In genomic region chr5:35856186-35857003, GRCh38 we compare ENCODE assay signal across 8 cellular contexts. TPM values are rescaled to one million over a fixed set of nuclear protein-coding genes. Genes with fewer than 3 reads are reported as not detected.
A peak's percentile ranks its signal among the peaks of the same experiment; 100 is the strongest.
DNase-seq lines count a peak whose midpoint lies in the region; FAIRE-seq and TF ChIP-seq lines count a peak whose summit lies in the region.

A gene with protein sequence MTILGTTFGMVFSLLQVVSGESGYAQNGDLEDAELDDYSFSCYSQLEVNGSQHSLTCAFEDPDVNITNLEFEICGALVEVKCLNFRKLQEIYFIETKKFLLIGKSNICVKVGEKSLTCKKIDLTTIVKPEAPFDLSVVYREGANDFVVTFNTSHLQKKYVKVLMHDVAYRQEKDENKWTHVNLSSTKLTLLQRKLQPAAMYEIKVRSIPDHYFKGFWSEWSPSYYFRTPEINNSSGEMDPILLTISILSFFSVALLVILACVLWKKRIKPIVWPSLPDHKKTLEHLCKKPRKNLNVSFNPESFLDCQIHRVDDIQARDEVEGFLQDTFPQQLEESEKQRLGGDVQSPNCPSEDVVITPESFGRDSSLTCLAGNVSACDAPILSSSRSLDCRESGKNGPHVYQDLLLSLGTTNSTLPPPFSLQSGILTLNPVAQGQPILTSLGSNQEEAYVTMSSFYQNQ (plus strand): TSS chr5:35856891. CDS start chr5:35856978, 87 bp downstream.

- H3K9me3 ChIP-seq in GM23248 (ENCODE audit: low read depth) = no peaks in the 10 kb centered on the region
- H3K9me3 ChIP-seq in smooth muscle cell (replicated peaks; ENCODE audit: low read depth) = no peaks in the 10 kb centered on the region
- no peaks in the 10 kb centered on the region for H3K9me3 ChIP-seq in kidney (ENCODE audit: control insufficient read depth in 1 of 2, low read length in 2 of 2)

- peak within 1 kb of the TSS; percentile 55 for H3K4me3 ChIP-seq in GM23248
- no peak within 1 kb of the TSS for H3K4me3 ChIP-seq in bronchial epithelial cell (ENCODE audit: low read depth, low read length)
- H3K4me3 ChIP-seq in smooth muscle cell = peak within 1 kb of the TSS; percentile 11
- H3K4me3 ChIP-seq in kidney (ENCODE audit: low read length in 2 of 2) = no peak within 1 kb of the TSS

- H3K27ac ChIP-seq in GM23248 = peak within 1 kb of the TSS; percentile 54
- peak within 1 kb of the TSS; percentile 88 for H3K27ac ChIP-seq in smooth muscle cell (ENCODE audit: low read depth)
- no peak within 1 kb of the TSS for H3K27ac ChIP-seq in kidney (ENCODE audit: low read depth in 2 of 2, low read length in 2 of 2)

- no peaks in the 10 kb centered on the region for H3K27me3 ChIP-seq in GM23248 (replicated peaks; ENCODE audit: insufficient read depth)
- no peaks in the 10 kb centered on the region for H3K27me3 ChIP-seq in bronchial epithelial cell (ENCODE audit: control insufficient read depth, insufficient read depth, low read length)
- no peaks in the 10 kb centered on the region for H3K27me3 ChIP-seq in smooth muscle cell (ENCODE audit: low read depth)

- in situ Hi-C loops in GM23248 (cut with MboI) = no loop called here

- DNase-seq in GM23248 (peak; percentile 39), NOMO-1 (lab: John Stamatoyannopoulos, UW; ENCODE audit: unreplicated experiment in 2 of 2) (peak; percentile 86 to 93), bronchial epithelial cell (ENCODE audit: low read depth) (peak; percentile 56), smooth muscle cell (lab: John Stamatoyannopoulos, UW; ENCODE audit: unreplicated experiment) (no peak), hepatic stellate cell (ENCODE audit: low spot score) (no peak), kidney (no peak), hippocampal formation (lab: John Stamatoyannopoulos, UW) (no peak), anterior cingulate cortex (lab: John Stamatoyannopoulos, UW) (no peak)

- H4K20me1 ChIP-seq in GM23248 (ENCODE audit: insufficient read depth) = no peaks in the 10 kb centered on the region
- H4K20me1 ChIP-seq in smooth muscle cell (ENCODE audit: low read depth) = no peaks in the 10 kb centered on the region

- H3K4me1 ChIP-seq in GM23248 (ENCODE audit: insufficient read depth) (peaks cover 74% of the 10 kb centered on the region), smooth muscle cell (ENCODE audit: low read depth) (peaks cover 31% of the 10 kb centered on the region), kidney (ENCODE audit: control insufficient read depth in 1 of 2, insufficient read depth in 1 of 2, low read depth in 1 of 2, low read length in 2 of 2) (peaks cover 0 to 2% of the 10 kb centered on the region in 2 donors)

- H3K9ac ChIP-seq in GM23248 = peak within 1 kb of the TSS; percentile 39
- H3K9ac ChIP-seq in smooth muscle cell (ENCODE audit: low read depth) = peak within 1 kb of the TSS; percentile 75
- no peak within 1 kb of the TSS for H3K9ac ChIP-seq in kidney (ENCODE audit: low read length in 2 of 2)

- H3K4me2 ChIP-seq in GM23248 (ENCODE audit: unreplicated experiment) (peak within 1 kb of the TSS; percentile 63), smooth muscle cell (peak within 1 kb of the TSS; percentile 79)

- FAIRE-seq in bronchial epithelial cell (lab: Jason Lieb, UNC) (no peak), kidney (lab: Jason Lieb, UNC) (no peak)

- H3K9me2 ChIP-seq in GM23248 (ENCODE audit: insufficient read depth) = no peaks in the 10 kb centered on the region

- H3F3A ChIP-seq in GM23248 (ENCODE audit: insufficient read depth) (peaks cover 53% of the 10 kb centered on the region), smooth muscle cell (ENCODE audit: low read depth) (peaks cover 16% of the 10 kb centered on the region)

- 98 to 100% methylated on average over 5 of the region's 5 CpGs for WGBS in GM23248 (ENCODE audit: low coverage in 1 of 2, low lambda C conversion rate in 2 of 2, missing lambda C conversion rate in 2 of 2), 2 experiments
- 98% methylated on average over 5 of the region's 5 CpGs for WGBS in smooth muscle cell (ENCODE audit: low lambda C conversion rate)

- H3K36me3 ChIP-seq in GM23248 (ENCODE audit: low read depth) (no peaks in the 10 kb centered on the region), bronchial epithelial cell (ENCODE audit: control insufficient read depth, insufficient read depth, low read length) (no peaks in the 10 kb centered on the region), smooth muscle cell (ENCODE audit: low read depth) (no peaks in the 10 kb centered on the region), kidney (ENCODE audit: control insufficient read depth in 1 of 2, insufficient read depth in 2 of 2, low read length in 2 of 2) (no peaks in the 10 kb centered on the region)

- peak within 1 kb of the TSS; percentile 49 for H2AFZ ChIP-seq in GM23248
- H2AFZ ChIP-seq in smooth muscle cell (ENCODE audit: low read depth) = peak within 1 kb of the TSS; percentile 23

- H3K79me2 ChIP-seq in GM23248 (ENCODE audit: insufficient read depth) (no peaks in the 10 kb centered on the region), smooth muscle cell (ENCODE audit: low read depth) (no peaks in the 10 kb centered on the region)

- TF ChIP-seq CTCF in bronchial epithelial cell (IDR thresholded peaks at IDR 0.05; ENCODE audit: insufficient read depth, low read length, severe bottlenecking) = no peak
- no peak for TF ChIP-seq CTCF in smooth muscle cell (IDR thresholded peaks at IDR 0.05; ENCODE audit: borderline replicate concordance, insufficient read depth, poor library complexity, severe bottlenecking)
- TF ChIP-seq CTCF in kidney (IDR thresholded peaks at IDR 0.05; ENCODE audit: borderline replicate concordance, extremely low read depth, insufficient read depth) = no peak

- intact Hi-C loops in kidney (cut with DNase I) = no loop called here

RNA-seq across cellular contexts. Expression of the gene that starts here (rescaled TPM):
- total RNA-seq in GM23248 (2014; rRNA removed; shearing (Covaris generic)) = 12.6 and 16.9 TPM in 2 replicates
- polyA plus RNA-seq in GM23248 (2016; fragmentation: Nextera tagmentation; extraction: Ambion mirVana) (10.9 and 13.9 TPM in 2 replicates), smooth muscle cell (4.4 and 11.5 TPM in 2 replicates), kidney (ENCODE audit: insufficient read depth, low read depth, low replicate concordance) (0.34 TPM)
- total RNA-seq in bronchial epithelial cell (0.26 TPM in 1 of 2 replicates, not detected in the other), smooth muscle cell (15.9 and 16.6 TPM in 2 replicates), kidney (53.7 TPM)

Comparison
In these comparisons a context has a peak if more than half of its experiments do, and no peak if none do; other contexts are left out.
1. RNA of the gene that starts here (total RNA-seq): 53.7 TPM in kidney (single experiment), 12.6 to 16.9 TPM in GM23248 and 15.9 to 16.6 TPM in smooth muscle cell; 0.26 TPM in bronchial epithelial cell; every median in the first group is over 10 times any median in the second.
2. Peak in DNase-seq in bronchial epithelial cell; RNA of the gene not detected or under 1 TPM.
3. DNase-seq: peak in GM23248 (single experiment) and NOMO-1 (2 of 2); none in smooth muscle cell (single experiment), hepatic stellate cell (single experiment), kidney (single experiment), hippocampal formation (0 of 2) and anterior cingulate cortex (0 of 58).
4. H3K27ac ChIP-seq: peak in GM23248 (single experiment) and smooth muscle cell (single experiment); none in kidney (0 of 2).
5. H3K4me3 ChIP-seq: peak in GM23248 (single experiment) and smooth muscle cell (single experiment); none in bronchial epithelial cell (single experiment) and kidney (0 of 2).
6. H3K9ac ChIP-seq: peak in GM23248 (single experiment) and smooth muscle cell (single experiment); none in kidney (0 of 2).